18 cellular contexts compared by ENCODE assay signal in the genomic region with DNA sequence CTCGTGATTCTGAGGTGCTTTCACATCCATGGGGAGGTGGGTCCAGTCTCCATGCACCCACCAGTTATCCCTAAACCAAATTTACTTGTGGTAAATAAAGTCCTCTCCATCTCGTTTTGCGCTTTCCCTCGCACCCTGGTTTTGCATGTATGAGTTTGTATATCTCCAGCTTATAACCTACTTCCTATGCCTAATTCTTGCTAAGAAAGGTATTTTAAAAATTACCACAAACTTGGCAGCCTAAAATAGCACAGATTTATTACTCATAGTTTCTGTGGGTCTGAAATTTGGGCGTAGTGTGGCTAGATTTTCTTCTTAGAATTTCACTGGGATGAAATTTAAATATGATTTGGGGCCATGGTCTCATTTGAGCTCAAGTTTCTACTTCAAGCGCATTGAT.
A peak's percentile ranks its signal among the peaks of the same experiment; 100 is the strongest.
DNase-seq lines count a peak whose midpoint lies in the region; ATAC-seq, FAIRE-seq and TF ChIP-seq lines count a peak whose summit lies in the region.
"Had no signal": no experiment of that assay in that cellular context is flagged by ENCODE, and none has a peak within 500 bp of the region (broad histone marks: within the 10 kb centered on the region; RNA-seq: fewer than 3 reads in every experiment).

No MANE protein-coding gene starts in this region.

- no peaks in the 10 kb centered on the region for H3K36me3 Mint-ChIP-seq in astrocyte (ENCODE audit: low read depth, unreplicated experiment)
- no peaks in the 10 kb centered on the region for H3K36me3 Mint-ChIP-seq in stimulated activated naive B cell treated with anti-CD40 and anti-IgM and Interleukin-4, amounts not matched to agents 10 μg/mL and 1 μg/mL and 100 μg/mL, for 72 hours
- H3K36me3 Mint-ChIP-seq: CD14-positive monocyte; CD4-positive, alpha-beta memory T cell had no signal

- H3K4me1 Mint-ChIP-seq in astrocyte (ENCODE audit: low read depth, unreplicated experiment) = no peaks in the 10 kb centered on the region
- H3K4me1 Mint-ChIP-seq in stimulated activated naive B cell treated with anti-CD40 and anti-IgM and Interleukin-4, amounts not matched to agents 10 μg/mL and 1 μg/mL and 100 μg/mL, for 72 hours = no peaks in the 10 kb centered on the region
- H3K4me1 Mint-ChIP-seq: CD14-positive monocyte; CD4-positive, alpha-beta memory T cell had no signal

- H3K27me3 ChIP-seq in astrocyte (ENCODE audit: insufficient read depth, low read length) (no peaks in the 10 kb centered on the region), uterus (no peaks in the 10 kb centered on the region)
- H3K27me3 ChIP-seq: BLaER1 had no signal

- ATAC-seq in Right ventricle myocardium inferior (no peak), left ventricle myocardium superior (no peak), GM19463 (IDR thresholded peaks at IDR 0.05; ENCODE audit: unreplicated experiment) (no peak)
- no peak for ATAC-seq in stimulated activated naive B cell treated with anti-CD40 and anti-IgM and Interleukin-4, amounts not matched to agents 10 μg/mL and 1 μg/mL and 100 μg/mL, for 72 hours (replicated peaks)
- ATAC-seq: HepG2 had no signal

- H3K9ac ChIP-seq in astrocyte (ENCODE audit: low read length) = no peak overlapping the region
- H3K9ac ChIP-seq: BLaER1 had no signal

- no peak overlapping the region for H3K4me3 Mint-ChIP-seq in astrocyte (ENCODE audit: unreplicated experiment)
- H3K4me3 Mint-ChIP-seq in stimulated activated naive B cell treated with anti-CD40 and anti-IgM and Interleukin-4, amounts not matched to agents 10 μg/mL and 1 μg/mL and 100 μg/mL, for 72 hours = no peak overlapping the region
- H3K4me3 Mint-ChIP-seq: CD14-positive monocyte; CD4-positive, alpha-beta memory T cell had no signal

- no peak overlapping the region for H2AFZ ChIP-seq in astrocyte (ENCODE audit: low read depth, low read length)

- no peak for FAIRE-seq in astrocyte (lab: Jason Lieb, UNC)
- FAIRE-seq: GM12892, GM18507, HepG2 had no signal

- peak; percentile 27 for DNase-seq in Right ventricle myocardium inferior (ENCODE audit: missing footprints)
- no peak for DNase-seq in left ventricle myocardium superior
- peak; percentile 46 for DNase-seq in astrocyte (ENCODE audit: low read depth)
- DNase-seq in fibroblast of the aortic adventitia (ENCODE audit: low read depth) = peak; percentile 10
- DNase-seq in uterus = no peak
- no peak for DNase-seq in stimulated activated naive B cell treated with anti-CD40 and anti-IgM and Interleukin-4, amounts not matched to agents 10 μg/mL and 1 μg/mL and 100 μg/mL, for 72 hours
- DNase-seq: 8988T; CD4-positive, alpha-beta memory T cell; DMS153; DMS79; GDM1 had no signal

- H3K4me1 ChIP-seq in astrocyte (ENCODE audit: insufficient read depth, low read length) (no peaks in the 10 kb centered on the region), uterus (no peaks in the 10 kb centered on the region)
- H3K4me1 ChIP-seq: BLaER1, HAP-1 had no signal

- no peaks in the 10 kb centered on the region for H3K79me2 ChIP-seq in astrocyte (ENCODE audit: insufficient read depth, low read length)

- H3K27ac ChIP-seq in astrocyte (ENCODE audit: low read depth, low read length) = no peak overlapping the region
- H3K27ac ChIP-seq in uterus = no peak overlapping the region
- H3K27ac ChIP-seq: BLaER1 had no signal

- intact Hi-C loops in Right ventricle myocardium inferior (cut with DNase I) = no loop called here
- intact Hi-C loops in left ventricle myocardium superior (cut with micrococcal nuclease) = no loop called here
- intact Hi-C loops in uterus (cut with DNase I; ENCODE audit: low total_unique reads) = no loop called here

- H3K9me3 ChIP-seq in astrocyte (ENCODE audit: insufficient read depth, low read depth, low read length) (no peaks in the 10 kb centered on the region), uterus (no peaks in the 10 kb centered on the region)
- H3K9me3 ChIP-seq: BLaER1, HAP-1 had no signal

- TF ChIP-seq POLR2A in uterus (IDR thresholded peaks at IDR 0.05) = no peak

- H4K20me1 ChIP-seq in astrocyte (ENCODE audit: insufficient read depth, low read length) = no peaks in the 10 kb centered on the region
- H4K20me1 ChIP-seq: BLaER1 had no signal

- no peak overlapping the region for H3K4me2 ChIP-seq in astrocyte (ENCODE audit: low read length)
- H3K4me2 ChIP-seq: BLaER1 had no signal

- H3K27ac Mint-ChIP-seq in astrocyte (ENCODE audit: unreplicated experiment) = no peak overlapping the region
- H3K27ac Mint-ChIP-seq in stimulated activated naive B cell treated with anti-CD40 and anti-IgM and Interleukin-4, amounts not matched to agents 10 μg/mL and 1 μg/mL and 100 μg/mL, for 72 hours = no peak overlapping the region
- H3K27ac Mint-ChIP-seq: CD14-positive monocyte; CD4-positive, alpha-beta memory T cell had no signal

- H3K27me3 Mint-ChIP-seq in astrocyte (ENCODE audit: low read depth, unreplicated experiment) = no peaks in the 10 kb centered on the region
- H3K27me3 Mint-ChIP-seq in stimulated activated naive B cell treated with anti-CD40 and anti-IgM and Interleukin-4, amounts not matched to agents 10 μg/mL and 1 μg/mL and 100 μg/mL, for 72 hours = peaks cover 0 to 10% of the 10 kb centered on the region in 2 donors

- TF ChIP-seq CTCF in astrocyte (IDR thresholded peaks at IDR 0.05; ENCODE audit: insufficient read depth, low read depth, low read length) (no peak), fibroblast of the aortic adventitia (IDR thresholded peaks at IDR 0.05; ENCODE audit: insufficient read depth, low read length) (no peak), uterus (IDR thresholded peaks at IDR 0.05) (no peak)

- H3K9me3 Mint-ChIP-seq in astrocyte (ENCODE audit: unreplicated experiment) = no peaks in the 10 kb centered on the region
- peaks cover 6 to 8% of the 10 kb centered on the region in 2 donors for H3K9me3 Mint-ChIP-seq in stimulated activated naive B cell treated with anti-CD40 and anti-IgM and Interleukin-4, amounts not matched to agents 10 μg/mL and 1 μg/mL and 100 μg/mL, for 72 hours

- H3K4me3 ChIP-seq in astrocyte (ENCODE audit: insufficient read depth, low read depth, low read length) (no peak overlapping the region), fibroblast of the aortic adventitia (ENCODE audit: low read depth, low read length) (no peak overlapping the region), uterus (no peak overlapping the region)
- H3K4me3 ChIP-seq: BLaER1, HAP-1 had no signal

- no peaks in the 10 kb centered on the region for H3K36me3 ChIP-seq in astrocyte (ENCODE audit: insufficient read depth, low read length)
- H3K36me3 ChIP-seq in uterus = no peaks in the 10 kb centered on the region
- H3K36me3 ChIP-seq: BLaER1, HAP-1 had no signal

Comparison
In these comparisons a context has a peak if more than half of its experiments do, and no peak if none do; other contexts are left out.
1. DNase-seq: peak in Right ventricle myocardium inferior (single experiment), astrocyte (single experiment) and fibroblast of the aortic adventitia (single experiment); none in left ventricle myocardium superior (single experiment), uterus (0 of 2) and stimulated activated naive B cell treated with anti-CD40 and anti-IgM and Interleukin-4, amounts not matched to agents 10 μg/mL and 1 μg/mL and 100 μg/mL, for 72 hours (single experiment).